Comparison of ENCODE assay signal across 1 cellular context in genomic region chr1:47179023-47179987, GRCh38.
TF ChIP-seq lines count a peak whose summit lies in the region.

No MANE protein-coding gene starts in this region.

TF ChIP-seq in GM12878, 131 proteins besides CTCF, POLR2A, EP300 and RAD21 (continued from another document and continues in another):
- TF ChIP-seq RFX5 (IDR thresholded peaks at IDR 0.05; ENCODE audit: low read depth, low read length) (no peak), DPF2 (IDR thresholded peaks at IDR 0.05) (no peak), ESRRA (IDR thresholded peaks at IDR 0.05; ENCODE audit: low read length) (no peak), YY1 (IDR thresholded peaks at IDR 0.05; ENCODE audit: low read depth, low read length) (peak; percentile 60), CHD1 (IDR thresholded peaks at IDR 0.05; ENCODE audit: low read depth, low read length) (no peak), MXI1 (IDR thresholded peaks at IDR 0.05; ENCODE audit: low read depth, low read length) (no peak), JUNB (IDR thresholded peaks at IDR 0.05) (no peak), IRF4 (IDR thresholded peaks at IDR 0.05; ENCODE audit: low read depth, low read length) (no peak), NR2C1 (IDR thresholded peaks at IDR 0.05) (peak; percentile 33; the same call in 1 of the 2 replicates), FOS (IDR thresholded peaks at IDR 0.05; ENCODE audit: borderline replicate concordance, extremely low read depth, insufficient read length) (no peak), FOXM1 (IDR thresholded peaks at IDR 0.05; ENCODE audit: low read depth, low read length) (no peak), PAX5 (IDR thresholded peaks at IDR 0.05; ENCODE audit: borderline replicate concordance, low read depth, low read length) (no peak), LARP7 (IDR thresholded peaks at IDR 0.05) (no peak), ELK1 (IDR thresholded peaks at IDR 0.05; ENCODE audit: low read depth, low read length) (0 out of 2 replicates have a peak, but pooled peaks have one; percentile 60), SP1 (IDR thresholded peaks at IDR 0.05; ENCODE audit: low read depth, low read length) (no peak), ZNF384 (IDR thresholded peaks at IDR 0.05; ENCODE audit: borderline replicate concordance, low read depth, low read length) (no peak), IRF3 (IDR thresholded peaks at IDR 0.05) (no peak), MEF2A (IDR thresholded peaks at IDR 0.05; ENCODE audit: insufficient read depth, low read depth, low read length) (no peak), STAT3 (IDR thresholded peaks at IDR 0.05; ENCODE audit: low read depth, low read length) (no peak), MYC (IDR thresholded peaks at IDR 0.05; ENCODE audit: insufficient read depth, insufficient read length, insufficient replicate concordance, low read length, severe bottlenecking) (no peak), NFXL1 (IDR thresholded peaks at IDR 0.05; ENCODE audit: borderline replicate concordance) (no peak), CREB1 (IDR thresholded peaks at IDR 0.05; ENCODE audit: low read depth) (peak; percentile 98), ZNF592 (IDR thresholded peaks at IDR 0.05) (no peak), RB1 (IDR thresholded peaks at IDR 0.05; ENCODE audit: borderline replicate concordance) (no peak), CREM (IDR thresholded peaks at IDR 0.05; ENCODE audit: low read depth) (peak; percentile 99), EZH2 (IDR thresholded peaks at IDR 0.05; ENCODE audit: borderline replicate concordance, control insufficient read depth, low read depth, low read length) (no peak), HDAC6 (IDR thresholded peaks at IDR 0.05; ENCODE audit: unreplicated experiment) (no peak), MTA3 (IDR thresholded peaks at IDR 0.05; ENCODE audit: borderline replicate concordance, low read length) (no peak), ZNF217 (IDR thresholded peaks at IDR 0.05) (no peak), E2F4 (IDR thresholded peaks at IDR 0.05; ENCODE audit: low read depth, low read length) (no peak), GABPA (IDR thresholded peaks at IDR 0.05; ENCODE audit: low read depth) (peak; percentile 56; the same call in 1 of the 2 replicates), WRNIP1 (IDR thresholded peaks at IDR 0.05; ENCODE audit: borderline replicate concordance, low read depth, low read length) (no peak), SPI1 (IDR thresholded peaks at IDR 0.05; ENCODE audit: borderline replicate concordance, insufficient read depth, low read depth, low read length) (0 out of 2 replicates have a peak, but pooled peaks have one; percentile 3), TCF3 (IDR thresholded peaks at IDR 0.05; ENCODE audit: borderline replicate concordance, insufficient read depth, low read depth, low read length) (no peak), EED (IDR thresholded peaks at IDR 0.05; ENCODE audit: low read depth) (no peak), ZNF207 (IDR thresholded peaks at IDR 0.05; ENCODE audit: borderline replicate concordance) (no peak), ZBTB11 (CRISPR knock-in tag; IDR thresholded peaks at IDR 0.05) (no peak), STAT1 (conservative IDR thresholded peaks at IDR 0.05) (no peak)
- TF ChIP-seq, protein P1, sequence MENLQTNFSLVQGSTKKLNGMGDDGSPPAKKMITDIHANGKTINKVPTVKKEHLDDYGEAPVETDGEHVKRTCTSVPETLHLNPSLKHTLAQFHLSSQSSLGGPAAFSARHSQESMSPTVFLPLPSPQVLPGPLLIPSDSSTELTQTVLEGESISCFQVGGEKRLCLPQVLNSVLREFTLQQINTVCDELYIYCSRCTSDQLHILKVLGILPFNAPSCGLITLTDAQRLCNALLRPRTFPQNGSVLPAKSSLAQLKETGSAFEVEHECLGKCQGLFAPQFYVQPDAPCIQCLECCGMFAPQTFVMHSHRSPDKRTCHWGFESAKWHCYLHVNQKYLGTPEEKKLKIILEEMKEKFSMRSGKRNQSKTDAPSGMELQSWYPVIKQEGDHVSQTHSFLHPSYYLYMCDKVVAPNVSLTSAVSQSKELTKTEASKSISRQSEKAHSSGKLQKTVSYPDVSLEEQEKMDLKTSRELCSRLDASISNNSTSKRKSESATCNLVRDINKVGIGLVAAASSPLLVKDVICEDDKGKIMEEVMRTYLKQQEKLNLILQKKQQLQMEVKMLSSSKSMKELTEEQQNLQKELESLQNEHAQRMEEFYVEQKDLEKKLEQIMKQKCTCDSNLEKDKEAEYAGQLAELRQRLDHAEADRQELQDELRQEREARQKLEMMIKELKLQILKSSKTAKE (IDR thresholded peaks at IDR 0.05; ENCODE audit: low read depth, poor library complexity, severe bottlenecking): no peak
- TF ChIP-seq, protein P2, sequence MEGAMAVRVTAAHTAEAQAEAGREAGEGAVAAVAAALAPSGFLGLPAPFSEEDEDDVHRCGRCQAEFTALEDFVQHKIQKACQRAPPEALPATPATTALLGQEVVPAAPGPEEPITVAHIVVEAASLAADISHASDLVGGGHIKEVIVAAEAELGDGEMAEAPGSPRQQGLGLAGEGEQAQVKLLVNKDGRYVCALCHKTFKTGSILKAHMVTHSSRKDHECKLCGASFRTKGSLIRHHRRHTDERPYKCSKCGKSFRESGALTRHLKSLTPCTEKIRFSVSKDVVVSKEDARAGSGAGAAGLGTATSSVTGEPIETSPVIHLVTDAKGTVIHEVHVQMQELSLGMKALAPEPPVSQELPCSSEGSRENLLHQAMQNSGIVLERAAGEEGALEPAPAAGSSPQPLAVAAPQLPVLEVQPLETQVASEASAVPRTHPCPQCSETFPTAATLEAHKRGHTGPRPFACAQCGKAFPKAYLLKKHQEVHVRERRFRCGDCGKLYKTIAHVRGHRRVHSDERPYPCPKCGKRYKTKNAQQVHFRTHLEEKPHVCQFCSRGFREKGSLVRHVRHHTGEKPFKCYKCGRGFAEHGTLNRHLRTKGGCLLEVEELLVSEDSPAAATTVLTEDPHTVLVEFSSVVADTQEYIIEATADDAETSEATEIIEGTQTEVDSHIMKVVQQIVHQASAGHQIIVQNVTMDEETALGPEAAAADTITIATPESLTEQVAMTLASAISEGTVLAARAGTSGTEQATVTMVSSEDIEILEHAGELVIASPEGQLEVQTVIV (IDR thresholded peaks at IDR 0.05; ENCODE audit: borderline replicate concordance, partially characterized antibody): no peak
- TF ChIP-seq, protein P3, sequence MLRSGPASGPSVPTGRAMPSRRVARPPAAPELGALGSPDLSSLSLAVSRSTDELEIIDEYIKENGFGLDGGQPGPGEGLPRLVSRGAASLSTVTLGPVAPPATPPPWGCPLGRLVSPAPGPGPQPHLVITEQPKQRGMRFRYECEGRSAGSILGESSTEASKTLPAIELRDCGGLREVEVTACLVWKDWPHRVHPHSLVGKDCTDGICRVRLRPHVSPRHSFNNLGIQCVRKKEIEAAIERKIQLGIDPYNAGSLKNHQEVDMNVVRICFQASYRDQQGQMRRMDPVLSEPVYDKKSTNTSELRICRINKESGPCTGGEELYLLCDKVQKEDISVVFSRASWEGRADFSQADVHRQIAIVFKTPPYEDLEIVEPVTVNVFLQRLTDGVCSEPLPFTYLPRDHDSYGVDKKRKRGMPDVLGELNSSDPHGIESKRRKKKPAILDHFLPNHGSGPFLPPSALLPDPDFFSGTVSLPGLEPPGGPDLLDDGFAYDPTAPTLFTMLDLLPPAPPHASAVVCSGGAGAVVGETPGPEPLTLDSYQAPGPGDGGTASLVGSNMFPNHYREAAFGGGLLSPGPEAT (IDR thresholded peaks at IDR 0.05; ENCODE audit: low read depth): no peak
- TF ChIP-seq, protein P4, sequence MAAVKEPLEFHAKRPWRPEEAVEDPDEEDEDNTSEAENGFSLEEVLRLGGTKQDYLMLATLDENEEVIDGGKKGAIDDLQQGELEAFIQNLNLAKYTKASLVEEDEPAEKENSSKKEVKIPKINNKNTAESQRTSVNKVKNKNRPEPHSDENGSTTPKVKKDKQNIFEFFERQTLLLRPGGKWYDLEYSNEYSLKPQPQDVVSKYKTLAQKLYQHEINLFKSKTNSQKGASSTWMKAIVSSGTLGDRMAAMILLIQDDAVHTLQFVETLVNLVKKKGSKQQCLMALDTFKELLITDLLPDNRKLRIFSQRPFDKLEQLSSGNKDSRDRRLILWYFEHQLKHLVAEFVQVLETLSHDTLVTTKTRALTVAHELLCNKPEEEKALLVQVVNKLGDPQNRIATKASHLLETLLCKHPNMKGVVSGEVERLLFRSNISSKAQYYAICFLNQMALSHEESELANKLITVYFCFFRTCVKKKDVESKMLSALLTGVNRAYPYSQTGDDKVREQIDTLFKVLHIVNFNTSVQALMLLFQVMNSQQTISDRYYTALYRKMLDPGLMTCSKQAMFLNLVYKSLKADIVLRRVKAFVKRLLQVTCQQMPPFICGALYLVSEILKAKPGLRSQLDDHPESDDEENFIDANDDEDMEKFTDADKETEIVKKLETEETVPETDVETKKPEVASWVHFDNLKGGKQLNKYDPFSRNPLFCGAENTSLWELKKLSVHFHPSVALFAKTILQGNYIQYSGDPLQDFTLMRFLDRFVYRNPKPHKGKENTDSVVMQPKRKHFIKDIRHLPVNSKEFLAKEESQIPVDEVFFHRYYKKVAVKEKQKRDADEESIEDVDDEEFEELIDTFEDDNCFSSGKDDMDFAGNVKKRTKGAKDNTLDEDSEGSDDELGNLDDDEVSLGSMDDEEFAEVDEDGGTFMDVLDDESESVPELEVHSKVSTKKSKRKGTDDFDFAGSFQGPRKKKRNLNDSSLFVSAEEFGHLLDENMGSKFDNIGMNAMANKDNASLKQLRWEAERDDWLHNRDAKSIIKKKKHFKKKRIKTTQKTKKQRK (IDR thresholded peaks at IDR 0.05; ENCODE audit: low read depth, low read length): no peak
